8 cellular contexts compared by ENCODE assay signal in the genomic region with DNA sequence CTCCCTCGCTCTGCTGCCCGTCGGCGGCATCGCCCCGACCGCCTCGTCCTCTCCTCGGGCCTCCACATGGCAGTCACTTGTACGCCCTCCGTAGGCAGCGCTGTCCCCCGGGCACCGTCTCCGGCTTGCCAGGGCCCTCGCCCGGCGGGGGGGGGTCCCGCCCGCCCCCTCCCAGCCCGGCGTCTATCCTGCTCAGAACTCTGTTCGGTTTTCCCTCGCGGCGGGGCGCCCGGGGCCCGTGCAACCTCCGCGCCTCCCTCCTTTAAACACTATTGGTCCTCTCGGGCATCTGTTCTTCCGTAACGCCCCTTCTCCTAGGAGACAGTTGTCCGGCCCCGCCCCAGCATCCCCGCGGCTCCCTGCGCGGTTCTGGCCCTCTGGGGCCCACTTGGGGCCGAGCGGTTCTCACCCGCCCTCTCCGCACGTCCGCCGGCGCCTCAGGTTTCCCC. TPM values are rescaled to one million over a fixed set of nuclear protein-coding genes. Genes with fewer than 3 reads are reported as not detected.
DNase-seq lines count a peak whose midpoint lies in the region; ATAC-seq and TF ChIP-seq lines count a peak whose summit lies in the region.

No MANE protein-coding gene starts in this region.

- H4K20me1 ChIP-seq in KMS-11 (ENCODE audit: insufficient read depth), result no peaks in the 10 kb centered on the region

- H2BK12ac ChIP-seq in neuronal stem cell (ENCODE audit: low read length), result peak overlapping the region; percentile 84

- H3K4me3 ChIP-seq in KMS-11 (IDR thresholded peaks at IDR 0.05; ENCODE audit: insufficient read depth, low read depth, low read length), result no peak overlapping the region
- H3K4me3 ChIP-seq in foreskin fibroblast (ENCODE audit: low read depth in 1 of 2, low read length in 2 of 2), result peak overlapping the region; percentile 80 to 81
- peak overlapping the region; percentile 57 to 87 for H3K4me3 ChIP-seq in neuronal stem cell (ENCODE audit: low read length in 2 of 2)

- H3K14ac ChIP-seq in neuronal stem cell (ENCODE audit: low read length), result no peak overlapping the region

- H3K23ac ChIP-seq in neuronal stem cell (ENCODE audit: low read depth, low read length, poor library complexity), result peak overlapping the region; percentile 91

- no peak overlapping the region for H3K4ac ChIP-seq in neuronal stem cell (ENCODE audit: low read length)

- peak overlapping the region; percentile 75 for H2AFZ ChIP-seq in KMS-11 (ENCODE audit: low read depth)
- peak overlapping the region; percentile 91 for H2AFZ ChIP-seq in neuronal stem cell (ENCODE audit: low read length)

- H2AK5ac ChIP-seq in neuronal stem cell (ENCODE audit: low read depth, low read length), result no peak overlapping the region

- H3K36me3 ChIP-seq in KMS-11 (ENCODE audit: insufficient read depth) (peaks cover 3% of the 10 kb centered on the region; the same call in 1 of the 2 replicates), neuronal stem cell (replicated peaks in 1 of 2; ENCODE audit: control insufficient read depth in 2 of 2, insufficient read depth in 2 of 2, low read length in 2 of 2) (peaks cover 9 to 27% of the 10 kb centered on the region in 2 donors)

- peak overlapping the region; percentile 95 for H2BK5ac ChIP-seq in neuronal stem cell (ENCODE audit: low read length)

- TF ChIP-seq CTCF in KMS-11 (conservative IDR thresholded peaks at IDR 0.05; ENCODE audit: low read depth, low read length), result no peak
- no peak for TF ChIP-seq CTCF in foreskin fibroblast (IDR thresholded peaks at IDR 0.05; ENCODE audit: low read depth, low read length)

- no peak overlapping the region for H2BK15ac ChIP-seq in neuronal stem cell (ENCODE audit: low read length)

- no peaks in the 10 kb centered on the region for H3K9me3 ChIP-seq in neuronal stem cell (replicated peaks in 1 of 2; ENCODE audit: control insufficient read depth in 2 of 2, insufficient read depth in 1 of 2, low read depth in 1 of 2, low read length in 2 of 2)

- H3K9ac ChIP-seq in KMS-11 (peak overlapping the region; percentile 73), neuronal stem cell (ENCODE audit: low read depth, low read length, poor library complexity) (peak overlapping the region; percentile 95)

- peak; percentile 71 for ATAC-seq in GM21723 (IDR thresholded peaks at IDR 0.05; ENCODE audit: unreplicated experiment)

- WGBS in neuronal stem cell (ENCODE audit: extremely low coverage in 2 of 2, insufficient read length in 2 of 2, insufficient replicate concordance in 1 of 2), 2 donors, result no CpG with 5 or more reads among the region's 48 CpGs

- peaks cover 11% of the 10 kb centered on the region for H3K79me2 ChIP-seq in KMS-11 (ENCODE audit: insufficient read depth, low read depth)

- no peaks in the 10 kb centered on the region for H3K27me3 ChIP-seq in KMS-11 (ENCODE audit: insufficient read depth, low read depth)
- H3K27me3 ChIP-seq in neuronal stem cell (ENCODE audit: control insufficient read depth in 3 of 3, insufficient read depth in 3 of 3, low read depth in 1 of 3, low read length in 3 of 3), result peaks cover 0 to 3% (median 2%) of the 10 kb centered on the region in 3 experiments

- H3K27ac ChIP-seq in KMS-11, result peak overlapping the region; percentile 73
- H3K27ac ChIP-seq in neuronal stem cell (replicated peaks; ENCODE audit: low read length), result peak overlapping the region; percentile 79

- peaks cover 11% of the 10 kb centered on the region for H3K4me1 ChIP-seq in KMS-11 (ENCODE audit: low read depth, poor library complexity, severe bottlenecking)
- peaks cover 5% of the 10 kb centered on the region in 2 donors for H3K4me1 ChIP-seq in neuronal stem cell (ENCODE audit: control insufficient read depth in 2 of 2, insufficient read depth in 1 of 2, low read depth in 1 of 2, low read length in 2 of 2)

- H4K8ac ChIP-seq in neuronal stem cell (ENCODE audit: low read depth, low read length), result no peak overlapping the region

- DNase-seq in DMS53 treated with DMSO at 0.1 percent for 48 hours (lab: John Stamatoyannopoulos, UW; ENCODE audit: unreplicated experiment) (peak; percentile 62), SHP77 (lab: John Stamatoyannopoulos, UW) (peak; percentile 58 to 76), foreskin fibroblast (peak; percentile 71 to 92), neuronal stem cell (ENCODE audit: low spot score) (peak; percentile 48), stromal cell of bone marrow (ENCODE audit: low read depth) (peak; percentile 61)
- DNase-seq in activated effector memory CD4-positive, alpha-beta T cell treated with Interleukin-2 at 50 U/mL for 16 hours, result peak; percentile 59

- peak overlapping the region; percentile 90 for H3K18ac ChIP-seq in neuronal stem cell (ENCODE audit: low read length)

- H3K4me2 ChIP-seq in KMS-11 (peak overlapping the region; percentile 98), neuronal stem cell (ENCODE audit: insufficient read depth, low read length, poor library complexity, severe bottlenecking) (peak overlapping the region; percentile 91)

- H2BK120ac ChIP-seq in neuronal stem cell (ENCODE audit: low read depth, low read length), result no peak overlapping the region

- peaks cover 5% of the 10 kb centered on the region for H3K79me1 ChIP-seq in neuronal stem cell (ENCODE audit: low read depth, low read length)

- H4K91ac ChIP-seq in neuronal stem cell (ENCODE audit: low read depth, low read length, poor library complexity), result no peak overlapping the region

RNA-seq across cellular contexts. Expression of a gene that starts 0.8 kb away (rescaled TPM):
- 27.4 TPM for polyA plus RNA-seq in neuronal stem cell (2013, experiment 1 of 2)
- 27.8 TPM for polyA plus RNA-seq in neuronal stem cell (2013, experiment 2 of 2)

RNA-seq across cellular contexts. Expression of a gene that starts 36.0 kb away (rescaled TPM):
- 0.70 TPM for polyA plus RNA-seq in neuronal stem cell (2013, experiment 1 of 2)
- 0.76 TPM for polyA plus RNA-seq in neuronal stem cell (2013, experiment 2 of 2)

RNA-seq across cellular contexts. Expression of a gene that starts 47.9 kb away (rescaled TPM):
- polyA plus RNA-seq in neuronal stem cell (2013, experiment 1 of 2), result 12.1 TPM
- polyA plus RNA-seq in neuronal stem cell (2013, experiment 2 of 2), result 11.8 TPM
